ENCODE assay signal across 12 cellular contexts in the genomic region with DNA sequence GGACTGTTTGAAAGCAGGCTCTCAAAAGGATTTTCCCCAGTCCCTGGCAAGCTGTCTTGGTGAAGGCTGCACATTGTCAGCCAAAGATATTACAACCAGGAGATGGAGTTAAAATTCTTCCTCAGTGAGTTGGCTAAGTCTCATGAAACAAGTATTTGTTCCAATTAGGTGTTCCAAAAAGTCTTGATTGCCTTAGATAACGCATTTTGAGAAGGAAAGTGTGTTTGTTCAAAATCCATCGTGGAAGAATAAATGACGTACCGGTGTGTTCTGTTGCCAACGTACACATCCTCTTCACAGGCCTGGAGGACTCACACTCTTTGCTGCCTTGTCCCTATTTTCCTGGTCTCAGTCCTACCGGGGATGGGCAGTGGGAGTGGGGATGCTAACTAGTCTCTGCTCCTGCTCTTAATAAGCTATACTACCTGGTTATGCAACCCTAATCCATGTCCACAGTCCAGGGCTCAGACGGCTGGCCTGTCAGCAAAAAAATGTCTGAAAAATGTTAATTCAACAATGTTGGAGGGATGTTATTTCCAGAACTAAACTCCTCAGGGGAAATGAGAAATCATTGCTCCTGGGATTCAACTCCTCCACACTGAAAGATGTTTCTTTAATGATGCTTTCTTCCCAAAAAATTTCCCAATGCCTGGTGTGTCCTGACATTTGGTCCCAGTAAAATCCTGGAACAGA.
DNase-seq lines count a peak whose midpoint lies in the region; ATAC-seq and TF ChIP-seq lines count a peak whose summit lies in the region.
"Had no signal": no experiment of that assay in that cellular context is flagged by ENCODE, and none has a peak within 500 bp of the region (broad histone marks: within the 10 kb centered on the region; RNA-seq: fewer than 3 reads in every experiment).

No MANE protein-coding gene starts in this region.

- peaks cover 25% of the 10 kb centered on the region for H3K4me1 Mint-ChIP-seq in mesothelial cell of epicardium
- H3K4me1 Mint-ChIP-seq in activated CD8-positive, alpha-beta T cell treated with anti-CD3 and anti-CD28 coated beads for 36 hours (ENCODE audit: low read depth): no peaks in the 10 kb centered on the region
- H3K4me1 Mint-ChIP-seq in natural killer cell: no peaks in the 10 kb centered on the region
- H3K4me1 Mint-ChIP-seq: activated CD4-positive, alpha-beta T cell treated with anti-CD3 and anti-CD28 coated beads, Interleukin-2, amount 10 ng/mL, durations not matched to agents 24 days and 14 days had no signal

- DNase-seq in Peyer's patch: no peak
- DNase-seq in esophagus muscularis mucosa (ENCODE audit: extremely low spot score): no peak
- DNase-seq in mesothelial cell of epicardium (ENCODE audit: low spot score in 2 of 2, unreplicated experiment in 2 of 2): no peak
- no peak for DNase-seq in thyroid gland
- no peak for DNase-seq in activated CD8-positive, alpha-beta T cell treated with anti-CD3 and anti-CD28 coated beads for 36 hours
- DNase-seq in HuH-7 (ENCODE audit: low spot score): no peak
- DNase-seq in activated CD4-positive, CD25-positive, alpha-beta regulatory T cell treated with anti-CD3 and anti-CD28 coated beads, Interleukin-2, amount 50 U/mL, for 72 hours: no peak
- DNase-seq in natural killer cell: no peak
- DNase-seq: activated CD4-positive, alpha-beta T cell treated with anti-CD3 and anti-CD28 coated beads, Interleukin-2, amount 10 ng/mL, durations not matched to agents 24 days and 14 days; NCI-H2029 treated with DMSO at 0.1 percent for 48 hours had no signal

- H3K27me3 Mint-ChIP-seq in mesothelial cell of epicardium (ENCODE audit: low read depth): no peaks in the 10 kb centered on the region
- no peaks in the 10 kb centered on the region for H3K27me3 Mint-ChIP-seq in activated CD8-positive, alpha-beta T cell treated with anti-CD3 and anti-CD28 coated beads for 36 hours
- peaks cover 10 to 20% of the 10 kb centered on the region in 2 donors for H3K27me3 Mint-ChIP-seq in natural killer cell (ENCODE audit: low read depth in 2 of 2)
- H3K27me3 Mint-ChIP-seq: activated CD4-positive, alpha-beta T cell treated with anti-CD3 and anti-CD28 coated beads, Interleukin-2, amount 10 ng/mL, durations not matched to agents 24 days and 14 days had no signal

- no peaks in the 10 kb centered on the region for H3K9me3 ChIP-seq in Peyer's patch
- H3K9me3 ChIP-seq in esophagus muscularis mucosa: no peaks in the 10 kb centered on the region
- H3K9me3 ChIP-seq in thyroid gland: no peaks in the 10 kb centered on the region
- H3K9me3 ChIP-seq: neutrophil had no signal

- no peaks in the 10 kb centered on the region for H3K9me3 Mint-ChIP-seq in mesothelial cell of epicardium
- no peaks in the 10 kb centered on the region for H3K9me3 Mint-ChIP-seq in activated CD8-positive, alpha-beta T cell treated with anti-CD3 and anti-CD28 coated beads for 36 hours
- no peaks in the 10 kb centered on the region for H3K9me3 Mint-ChIP-seq in natural killer cell
- H3K9me3 Mint-ChIP-seq: activated CD4-positive, alpha-beta T cell treated with anti-CD3 and anti-CD28 coated beads, Interleukin-2, amount 10 ng/mL, durations not matched to agents 24 days and 14 days had no signal

- TF ChIP-seq POLR2A in Peyer's patch (IDR thresholded peaks at IDR 0.05): no peak
- TF ChIP-seq POLR2A in esophagus muscularis mucosa (IDR thresholded peaks at IDR 0.05; ENCODE audit: low read depth): no peak
- no peak for TF ChIP-seq POLR2A in thyroid gland (IDR thresholded peaks at IDR 0.05)

- H3K36me3 Mint-ChIP-seq in mesothelial cell of epicardium: no peaks in the 10 kb centered on the region
- no peaks in the 10 kb centered on the region for H3K36me3 Mint-ChIP-seq in activated CD8-positive, alpha-beta T cell treated with anti-CD3 and anti-CD28 coated beads for 36 hours (ENCODE audit: low read depth)
- no peaks in the 10 kb centered on the region for H3K36me3 Mint-ChIP-seq in natural killer cell
- H3K36me3 Mint-ChIP-seq: activated naive CD4-positive, alpha-beta T cell treated with anti-CD3 and anti-CD28 coated beads, Interleukin-2, amount 50 U/mL, for 72 hours had no signal

- TF ChIP-seq EP300 in esophagus muscularis mucosa (IDR thresholded peaks at IDR 0.05): peak; percentile 10

- CTCF ChIA-PET in activated CD8-positive, alpha-beta T cell treated with anti-CD3 and anti-CD28 coated beads for 36 hours (lab: Charles Lee): interaction anchor here (1.7 kb wide), 1 partner anchor 10 kb away, joined by 3 read pairs; no protein-coding TSS in a partner anchor

- H3K27ac ChIP-seq in Peyer's patch (peak overlapping the region in 3 of 4 donors; percentile 33 to 77 (median 55)), esophagus muscularis mucosa (replicated peaks in 1 of 4) (peak overlapping the region; percentile 81 to 89 (median 84)), thyroid gland (peak overlapping the region; percentile 62 to 73 (median 69))
- H3K27ac ChIP-seq: neutrophil had no signal

- no peaks in the 10 kb centered on the region for H3K36me3 ChIP-seq in Peyer's patch
- no peaks in the 10 kb centered on the region for H3K36me3 ChIP-seq in esophagus muscularis mucosa
- H3K36me3 ChIP-seq in thyroid gland: no peaks in the 10 kb centered on the region
- H3K36me3 ChIP-seq: neutrophil had no signal

- ATAC-seq in activated CD8-positive, alpha-beta T cell treated with anti-CD3 and anti-CD28 coated beads for 36 hours: no peak
- no peak for ATAC-seq in natural killer cell
- ATAC-seq: activated naive CD4-positive, alpha-beta T cell treated with anti-CD3 and anti-CD28 coated beads, Interleukin-2, amount 50 U/mL, for 72 hours had no signal

- H3K4me1 ChIP-seq in Peyer's patch (peaks cover 0 to 3% (median 0%) of the 10 kb centered on the region in 4 donors), esophagus muscularis mucosa (peaks cover 47 to 67% (median 66%) of the 10 kb centered on the region in 4 donors), thyroid gland (peaks cover 7 to 21% of the 10 kb centered on the region in 2 donors)

- WGBS in esophagus muscularis mucosa: 25% methylated on average over 7 of the region's 7 CpGs
- 69 to 81% methylated on average over 7 of the region's 7 CpGs for WGBS in thyroid gland, 2 donors

- H3K27me3 ChIP-seq in Peyer's patch (no peaks in the 10 kb centered on the region), esophagus muscularis mucosa (no peaks in the 10 kb centered on the region), thyroid gland (no peaks in the 10 kb centered on the region)
- H3K27me3 ChIP-seq: neutrophil had no signal

- H3K4me3 Mint-ChIP-seq in mesothelial cell of epicardium (no peak overlapping the region), natural killer cell (no peak overlapping the region)
- H3K4me3 Mint-ChIP-seq in activated CD8-positive, alpha-beta T cell treated with anti-CD3 and anti-CD28 coated beads for 36 hours: no peak overlapping the region
- H3K4me3 Mint-ChIP-seq: activated CD4-positive, alpha-beta T cell treated with anti-CD3 and anti-CD28 coated beads, Interleukin-2, amount 10 ng/mL, durations not matched to agents 24 days and 14 days had no signal

- no peak overlapping the region for H3K4me3 ChIP-seq in Peyer's patch
- peak overlapping the region in 1 of 4 donors; percentile 30 for H3K4me3 ChIP-seq in esophagus muscularis mucosa
- H3K4me3 ChIP-seq in thyroid gland (replicated peaks in 1 of 3): no peak overlapping the region

- H3K27ac Mint-ChIP-seq in mesothelial cell of epicardium (peak overlapping the region; percentile 22), natural killer cell (no peak overlapping the region)
- no peak overlapping the region for H3K27ac Mint-ChIP-seq in activated CD8-positive, alpha-beta T cell treated with anti-CD3 and anti-CD28 coated beads for 36 hours
- H3K27ac Mint-ChIP-seq: activated CD4-positive, alpha-beta T cell treated with anti-CD3 and anti-CD28 coated beads, Interleukin-2, amount 10 ng/mL, durations not matched to agents 24 days and 14 days had no signal

- intact Hi-C loops in esophagus muscularis mucosa (cut with DNase I) (loop anchor here (2.0 to 5.0 kb wide), 2 partner anchors 97 to 171 kb away; no protein-coding TSS in a partner anchor), thyroid gland (cut with DNase I) (loop anchor here (10.0 kb wide), 1 partner anchor 95 kb away; no protein-coding TSS in a partner anchor), natural killer cell (cut with micrococcal nuclease) (no loop called here)
- intact Hi-C loops in activated CD8-positive, alpha-beta T cell treated with anti-CD3 and anti-CD28 coated beads for 36 hours (cut with micrococcal nuclease): no loop called here

- TF ChIP-seq CTCF in Peyer's patch (IDR thresholded peaks at IDR 0.05): no peak
- TF ChIP-seq CTCF in esophagus muscularis mucosa (IDR thresholded peaks at IDR 0.05): no peak
- no peak for TF ChIP-seq CTCF in mesothelial cell of epicardium (IDR thresholded peaks at IDR 0.05; ENCODE audit: unreplicated experiment)
- TF ChIP-seq CTCF in thyroid gland (IDR thresholded peaks at IDR 0.05): no peak
- TF ChIP-seq CTCF in activated CD8-positive, alpha-beta T cell treated with anti-CD3 and anti-CD28 coated beads for 36 hours (IDR thresholded peaks at IDR 0.05): no peak
- no peak for TF ChIP-seq CTCF in natural killer cell (IDR thresholded peaks at IDR 0.05)

- POLR2A ChIA-PET in activated CD8-positive, alpha-beta T cell treated with anti-CD3 and anti-CD28 coated beads for 36 hours (lab: Charles Lee): interaction anchor here (0.6 kb wide), 1 partner anchor 317 kb away, joined by 4 read pairs; no protein-coding TSS in a partner anchor

Comparison
In these comparisons a context has a peak if more than half of its experiments do, and no peak if none do; other contexts are left out.
1. intact Hi-C loops: an anchor here in esophagus muscularis mucosa (2.0 to 5.0 kb wide) and thyroid gland (10.0 kb wide); none called in activated CD8-positive, alpha-beta T cell treated with anti-CD3 and anti-CD28 coated beads for 36 hours and natural killer cell.